Comparison of ENCODE assay signal across 11 cellular contexts in genomic region chr11:2302280-2302843, GRCh38. TPM values are rescaled to one million over a fixed set of nuclear protein-coding genes. Genes with fewer than 3 reads are reported as not detected.
A peak's percentile ranks its signal among the peaks of the same experiment; 100 is the strongest.
DNase-seq lines count a peak whose midpoint lies in the region; ATAC-seq, FAIRE-seq and TF ChIP-seq lines count a peak whose summit lies in the region.
"Had no signal": no experiment of that assay in that cellular context is flagged by ENCODE, and none has a peak within 500 bp of the region (broad histone marks: within the 10 kb centered on the region; RNA-seq: fewer than 3 reads in every experiment).

No MANE protein-coding gene starts in this region.

- FAIRE-seq in GM12891 (lab: Jason Lieb, UNC) = peak; percentile 68

- no peak overlapping the region for H3K27ac ChIP-seq in osteoblast (ENCODE audit: low read depth, low read length)
- H3K27ac ChIP-seq: KMS-11, parathyroid adenoma had no signal

- H3K27me3 ChIP-seq in osteoblast (ENCODE audit: insufficient read depth, low read length) = no peaks in the 10 kb centered on the region

- no peak for ATAC-seq in GM19455 (IDR thresholded peaks at IDR 0.05; ENCODE audit: unreplicated experiment)

- intact Hi-C loops in dendritic cell treated with granulocyte-macrophage colony-stimulating factor and Interleukin-4, amounts not matched to agents 40 ng/mL and 50 ng/mL, for 4 days (cut with micrococcal nuclease) = loop anchor here (2.0 to 10.0 kb wide), 2 partner anchors 32 to 582 kb away; partner anchors contain the start of genes ASCL2 and CDKN1C

- H3K27me3 Mint-ChIP-seq in dendritic cell treated with granulocyte-macrophage colony-stimulating factor and Interleukin-4, amounts not matched to agents 40 ng/mL and 50 ng/mL, for 4 days = peaks cover under 1% of the 10 kb centered on the region
- H3K27me3 Mint-ChIP-seq in glutamatergic neuron (ENCODE audit: unreplicated experiment) = peaks cover 2% of the 10 kb centered on the region

- H4K20me1 ChIP-seq in osteoblast (ENCODE audit: insufficient read depth, low read length) = no peaks in the 10 kb centered on the region

- H3K4me2 ChIP-seq in osteoblast (ENCODE audit: insufficient read depth, low read length) = no peak overlapping the region
- H3K4me2 ChIP-seq: KMS-11 had no signal

- no peak for TF ChIP-seq POLR2A in GM12891 (IDR thresholded peaks at IDR 0.05; ENCODE audit: low read depth, low read length)

- TF ChIP-seq CTCF in osteoblast (IDR thresholded peaks at IDR 0.05; ENCODE audit: extremely low read depth, low read depth, low read length) (no peak), glutamatergic neuron (IDR thresholded peaks at IDR 0.05; ENCODE audit: partially characterized antibody, unreplicated experiment) (no peak)

- no peaks in the 10 kb centered on the region for H3K79me2 ChIP-seq in osteoblast (ENCODE audit: insufficient read depth, low read length)
- H3K79me2 ChIP-seq: parathyroid adenoma had no signal

- H3K4me1 Mint-ChIP-seq in dendritic cell treated with granulocyte-macrophage colony-stimulating factor and Interleukin-4, amounts not matched to agents 40 ng/mL and 50 ng/mL, for 4 days (ENCODE audit: low read depth) = peaks cover 74% of the 10 kb centered on the region
- no peaks in the 10 kb centered on the region for H3K4me1 Mint-ChIP-seq in glutamatergic neuron (ENCODE audit: low read depth, unreplicated experiment)

- H3K36me3 Mint-ChIP-seq in dendritic cell treated with granulocyte-macrophage colony-stimulating factor and Interleukin-4, amounts not matched to agents 40 ng/mL and 50 ng/mL, for 4 days (ENCODE audit: low read depth) = peaks cover 98% of the 10 kb centered on the region
- H3K36me3 Mint-ChIP-seq in glutamatergic neuron (ENCODE audit: unreplicated experiment) = no peaks in the 10 kb centered on the region

- DNase-seq in GM12891 (ENCODE audit: insufficient read length, low spot score) (no peak), NOMO-1 treated with dmso at 0.1 percent for 144 hours (lab: John Stamatoyannopoulos, UW; ENCODE audit: unreplicated experiment) (peak; percentile 27), osteoblast (ENCODE audit: insufficient read length, low spot score, missing footprints) (peak; percentile 81), AML-193 (lab: John Stamatoyannopoulos, UW) (no peak), glutamatergic neuron (no peak), glomerular visceral epithelial cell (ENCODE audit: extremely low spot score) (no peak)

- peak overlapping the region; percentile 87 for H3K27ac Mint-ChIP-seq in dendritic cell treated with granulocyte-macrophage colony-stimulating factor and Interleukin-4, amounts not matched to agents 40 ng/mL and 50 ng/mL, for 4 days
- H3K27ac Mint-ChIP-seq in glutamatergic neuron (ENCODE audit: unreplicated experiment) = no peak overlapping the region

- peaks cover 13% of the 10 kb centered on the region for H3K4me1 ChIP-seq in osteoblast (ENCODE audit: insufficient read depth, low read length)
- H3K4me1 ChIP-seq: parathyroid adenoma had no signal

- no peaks in the 10 kb centered on the region for H3K36me3 ChIP-seq in osteoblast (ENCODE audit: insufficient read depth, low read length)

- H2AFZ ChIP-seq in osteoblast (ENCODE audit: low read length) = no peak overlapping the region
- H2AFZ ChIP-seq: parathyroid adenoma had no signal

- no peaks in the 10 kb centered on the region for H3K9me3 Mint-ChIP-seq in dendritic cell treated with granulocyte-macrophage colony-stimulating factor and Interleukin-4, amounts not matched to agents 40 ng/mL and 50 ng/mL, for 4 days
- peaks cover 2% of the 10 kb centered on the region for H3K9me3 Mint-ChIP-seq in glutamatergic neuron (ENCODE audit: unreplicated experiment)

- H3K9me3 ChIP-seq in osteoblast (ENCODE audit: low read depth, low read length) = no peaks in the 10 kb centered on the region

- H3K4me3 ChIP-seq in osteoblast (ENCODE audit: insufficient read depth, low read length) = no peak overlapping the region

- H3K4me3 Mint-ChIP-seq in dendritic cell treated with granulocyte-macrophage colony-stimulating factor and Interleukin-4, amounts not matched to agents 40 ng/mL and 50 ng/mL, for 4 days = peak overlapping the region; percentile 97
- H3K4me3 Mint-ChIP-seq in glutamatergic neuron (ENCODE audit: unreplicated experiment) = no peak overlapping the region

TF ChIP-seq in GM12891, 5 proteins besides CTCF, POLR2A, EP300 and RAD21:
- no peak for TF ChIP-seq POU2F2 (IDR thresholded peaks at IDR 0.05; ENCODE audit: low read depth, low read length)
- TF ChIP-seq TAF1 (IDR thresholded peaks at IDR 0.05; ENCODE audit: low read depth, low read length) = no peak
- TF ChIP-seq SPI1 (IDR thresholded peaks at IDR 0.05; ENCODE audit: low read depth, low read length) = no peak
- no peak for TF ChIP-seq POLR2AphosphoS5 (IDR thresholded peaks at IDR 0.05; ENCODE audit: low read depth, low read length)
- no peak for TF ChIP-seq PAX5 (IDR thresholded peaks at IDR 0.05; ENCODE audit: insufficient read depth, low read length, severe bottlenecking)

RNA-seq across cellular contexts. Expression of gene TSPAN32, which starts 0.5 kb away (rescaled TPM):
- 0.90 TPM for polyA plus RNA-seq in GM12891 (2012; ENCODE audit: low read depth, missing spikeins)
- total RNA-seq in osteoblast (0.59 and 1.4 TPM in 2 replicates), glutamatergic neuron (ENCODE audit: unreplicated experiment) (not detected)

RNA-seq across cellular contexts. Expression of gene C11orf21, which starts 0.6 kb away (rescaled TPM):
- polyA plus RNA-seq in GM12891 (2012; ENCODE audit: low read depth, missing spikeins) = 0.46 TPM
- total RNA-seq in osteoblast (0.29 and 0.36 TPM in 2 replicates), glutamatergic neuron (ENCODE audit: unreplicated experiment) (not detected)
- total RNA-seq: fibroblast of villous mesenchyme had no signal

RNA-seq across cellular contexts. Expression of gene ASCL2, which starts 32.0 kb away (rescaled TPM):
- polyA plus RNA-seq in GM12891 (2012; ENCODE audit: low read depth, missing spikeins) = not detected
- total RNA-seq in osteoblast = not detected in 2 replicates
- not detected for total RNA-seq in glutamatergic neuron (ENCODE audit: unreplicated experiment)
- total RNA-seq: fibroblast of villous mesenchyme had no signal

Comparison
In these comparisons a context has a peak if more than half of its experiments do, and no peak if none do; other contexts are left out.
1. DNase-seq: peak in NOMO-1 treated with dmso at 0.1 percent for 144 hours (single experiment) and osteoblast (single experiment); none in GM12891 (single experiment), AML-193 (0 of 2), glutamatergic neuron (single experiment) and glomerular visceral epithelial cell (single experiment).